8 cellular contexts compared by ENCODE assay signal in genomic region chr1:147545133-147545532, GRCh38. TPM values are rescaled to one million over a fixed set of nuclear protein-coding genes. Genes with fewer than 3 reads are reported as not detected.
DNase-seq lines count a peak whose midpoint lies in the region; ATAC-seq lines count a peak whose summit lies in the region.

No MANE protein-coding gene starts in this region.

- no peak for ATAC-seq in HG03520 (IDR thresholded peaks at IDR 0.05; ENCODE audit: unreplicated experiment)

- DNase-seq in NCI-H2196 (lab: John Stamatoyannopoulos, UW; ENCODE audit: unreplicated experiment) (peak; percentile 22), NCI-H2196 treated with DMSO at 0.1 percent for 48 hours (lab: John Stamatoyannopoulos, UW; ENCODE audit: unreplicated experiment) (no peak), SW480 (ENCODE audit: low spot score) (peak; percentile 99), myocyte (ENCODE audit: low read depth) (peak; percentile 78), NCI-H1930 (lab: John Stamatoyannopoulos, UW) (no peak)
- peak; percentile 72 for DNase-seq in activated naive CD8-positive, alpha-beta T cell treated with anti-CD3 and anti-CD28 coated beads, Interleukin-2, amount 50 U/mL, for 16 hours (ENCODE audit: low read depth, low spot score)
- peak; percentile 92 for DNase-seq in stimulated activated naive CD4-positive, alpha-beta T cell treated with Interleukin-2 at 50 U/mL for 16 hours (lab: John Stamatoyannopoulos, UW)

RNA-seq across cellular contexts. Expression of gene BCL9, which starts 3.8 kb away (rescaled TPM):
- 3.5 and 7.3 TPM in 2 replicates for total RNA-seq in myocyte
- polyA plus RNA-seq in myocyte (2012), result 6.3 TPM

Comparison
In these comparisons a context has a peak if more than half of its experiments do, and no peak if none do; other contexts are left out.
1. DNase-seq: peak in NCI-H2196 (single experiment), SW480 (single experiment), activated naive CD8-positive, alpha-beta T cell treated with anti-CD3 and anti-CD28 coated beads, Interleukin-2, amount 50 U/mL, for 16 hours (single experiment), myocyte (single experiment) and stimulated activated naive CD4-positive, alpha-beta T cell treated with Interleukin-2 at 50 U/mL for 16 hours (single experiment); none in NCI-H2196 treated with DMSO at 0.1 percent for 48 hours (single experiment) and NCI-H1930 (0 of 2).